Comparison of ENCODE assay signal across 26 cellular contexts in the genomic region with DNA sequence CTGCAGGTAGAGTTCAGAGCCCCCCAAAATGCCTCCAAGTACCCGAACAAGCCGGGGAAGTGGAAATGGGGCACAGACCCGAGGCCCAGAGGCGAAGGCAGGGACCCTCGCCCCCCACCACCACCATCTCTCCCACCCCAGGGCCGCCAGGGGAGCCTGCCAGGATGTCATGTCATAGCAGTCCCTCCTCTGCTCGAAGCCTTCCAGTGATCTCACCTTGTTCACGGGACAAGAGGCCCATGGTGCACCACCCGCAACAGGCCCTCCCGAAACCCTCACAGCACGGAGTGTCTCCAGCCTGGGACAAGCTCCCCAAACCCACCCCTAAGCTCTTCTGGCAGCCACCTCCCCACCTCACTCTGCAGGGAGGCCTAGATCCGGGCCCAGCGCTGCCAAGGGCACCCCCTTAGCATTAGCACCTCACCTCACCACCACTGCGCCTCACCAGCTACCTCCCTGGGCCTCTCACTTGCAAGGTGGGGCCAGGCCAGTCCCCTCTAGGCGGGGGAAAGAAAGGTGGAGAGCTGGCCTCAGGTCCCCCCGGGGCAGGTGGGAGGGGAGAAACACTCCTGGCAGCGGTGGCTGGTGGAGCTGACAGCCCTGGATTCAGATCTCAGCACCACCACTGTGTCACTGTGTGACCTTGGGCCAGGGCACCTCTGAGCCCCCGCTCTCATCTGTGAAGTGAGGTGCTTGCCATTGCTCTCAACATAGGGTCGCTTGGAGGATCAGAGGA.
"Had no signal": no experiment of that assay in that cellular context is flagged by ENCODE, and none has a peak within 500 bp of the region (broad histone marks: within the 10 kb centered on the region; RNA-seq: fewer than 3 reads in every experiment).

No MANE protein-coding gene starts in this region.

- DNase-seq: activated CD4-positive, alpha-beta memory T cell treated with anti-CD3 and anti-CD28 coated beads, Interleukin-2, amount 10 ng/mL, durations not matched to agents 7 days and 5 days; activated CD4-positive, alpha-beta T cell treated with anti-CD3 and anti-CD28 coated beads for 36 hours; activated CD4-positive, alpha-beta T cell treated with anti-CD3 and anti-CD28 coated beads, Interleukin-2, amount 10 ng/mL, durations not matched to agents 24 days and 14 days; activated CD4-positive, CD25-positive, alpha-beta regulatory T cell; activated CD4-positive, CD25-positive, alpha-beta regulatory T cell treated with anti-CD3 and anti-CD28 coated beads, Interleukin-2, amount 50 U/mL, for 72 hours; activated CD8-positive, alpha-beta memory T cell treated with anti-CD3 and anti-CD28 coated beads, Interleukin-2, amount 50 U/mL, for 48 hours; activated effector memory CD4-positive, alpha-beta T cell treated with Interleukin-2 at 50 U/mL for 16 hours; activated naive CD4-positive, alpha-beta T cell treated with anti-CD3 and anti-CD28 coated beads for 36 hours; activated naive CD8-positive, alpha-beta T cell treated with anti-CD3 and anti-CD28 coated beads for 36 hours; activated naive CD8-positive, alpha-beta T cell treated with anti-CD3 and anti-CD28 coated beads, Interleukin-2, amount 50 U/mL, for 24 hours; activated T-cell treated with anti-CD3 and anti-CD28 coated beads, Interleukin-2, amount 50 U/mL, for 4 hours; adrenal gland; central memory CD4-positive, alpha-beta T cell; cerebellar nuclear complex; effector CD4-positive, alpha-beta T cell; effector memory CD8-positive, alpha-beta T cell; erythroblast; foreskin keratinocyte; gastrocnemius medialis; T-helper 2 cell had no signal

- H3K36me3 ChIP-seq: adrenal gland, ascending aorta, breast epithelium, cardiac muscle cell, esophagus muscularis mucosa, gastrocnemius medialis had no signal

- ATAC-seq: activated CD4-positive, alpha-beta T cell treated with anti-CD3 and anti-CD28 coated beads for 36 hours; activated naive CD8-positive, alpha-beta T cell treated with anti-CD3 and anti-CD28 coated beads, Interleukin-2, amount 50 U/mL, for 24 hours; activated T-cell treated with anti-CD3 and anti-CD28 coated beads, Interleukin-2, amount 50 U/mL, for 4 hours; activated T-helper 17 cell treated with anti-CD3 and anti-CD28 coated beads, Interleukin-2, amount 50 U/mL, for 72 hours; effector memory CD8-positive, alpha-beta T cell; foreskin keratinocyte; gastrocnemius medialis had no signal

- H3K27ac ChIP-seq: adrenal gland, ascending aorta, breast epithelium, cardiac muscle cell, coronary artery, esophagus muscularis mucosa, foreskin keratinocyte, gastrocnemius medialis had no signal

- H3K27me3 ChIP-seq: ascending aorta had no signal

- H3K4me3 ChIP-seq: adrenal gland, ascending aorta, breast epithelium, cardiac muscle cell, coronary artery, esophagus muscularis mucosa, gastrocnemius medialis had no signal

- H3K4me1 ChIP-seq: adrenal gland, ascending aorta, breast epithelium, foreskin keratinocyte, gastrocnemius medialis had no signal

- H3K9me3 ChIP-seq: adrenal gland, ascending aorta, breast epithelium, esophagus muscularis mucosa, gastrocnemius medialis had no signal
